In the genomic region with DNA sequence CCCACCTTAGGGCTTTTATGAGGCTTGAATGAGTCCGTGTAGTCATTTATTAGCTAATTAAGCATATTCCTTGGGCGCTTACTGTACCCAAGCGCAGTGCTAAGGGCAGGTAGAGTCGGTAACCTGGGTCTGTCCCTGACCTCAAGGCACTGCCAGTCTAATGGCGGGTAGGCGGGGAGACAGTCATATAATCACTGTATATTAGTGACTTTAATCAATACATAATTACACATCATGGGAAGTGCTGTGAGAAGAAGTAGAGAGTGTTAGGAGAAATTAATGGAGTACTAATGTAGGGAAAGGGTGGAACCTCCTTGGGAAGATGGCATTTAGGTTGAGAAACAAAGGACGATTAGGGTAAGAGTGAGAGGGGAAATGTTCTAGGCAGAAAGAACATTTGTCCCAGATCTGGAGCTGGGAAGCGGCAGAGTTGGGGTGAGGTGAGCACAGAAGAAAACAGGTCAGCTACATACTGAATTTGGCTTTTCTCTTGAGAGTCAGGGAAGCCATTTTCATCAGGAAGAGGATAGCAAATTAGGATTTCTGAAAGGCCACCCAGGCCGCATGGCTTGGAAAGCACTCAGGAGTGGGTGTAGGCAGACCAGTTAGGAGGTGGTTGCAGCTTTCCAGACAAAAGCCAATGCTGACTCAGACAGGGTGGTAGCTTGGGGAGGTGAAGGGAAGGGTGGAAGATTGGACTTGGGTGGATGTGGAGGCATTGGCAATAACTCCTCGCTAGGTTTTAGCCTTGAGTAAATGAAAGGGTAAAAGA, we compare ENCODE assay signal across 8 cellular contexts. TPM values are rescaled to one million over a fixed set of nuclear protein-coding genes. Genes with fewer than 3 reads are reported as not detected.
A peak's percentile ranks its signal among the peaks of the same experiment; 100 is the strongest.
DNase-seq lines count a peak whose midpoint lies in the region; ATAC-seq and TF ChIP-seq lines count a peak whose summit lies in the region.

No MANE protein-coding gene starts in this region.

- H3K27ac ChIP-seq in Peyer's patch (peak overlapping the region; percentile 91 to 98 (median 96)), epithelial cell of prostate (peak overlapping the region; percentile 94)

- H3K36me3 ChIP-seq in Peyer's patch: no peaks in the 10 kb centered on the region

- H3K27me3 ChIP-seq in Peyer's patch: no peaks in the 10 kb centered on the region

- DNase-seq in GM12864 (ENCODE audit: low read depth) (no peak), Peyer's patch (peak in 1 of 3 donors; percentile 27), epithelial cell of prostate (ENCODE audit: low read depth, low spot score) (no peak), posterior vena cava (ENCODE audit: low spot score) (peak; percentile 71), foreskin melanocyte (no peak), omental fat pad (ENCODE audit: low spot score) (no peak)
- DNase-seq in stimulated activated CD4-positive, alpha-beta T cell treated with anti-CD3 and anti-CD28 coated beads, Interleukin-2, amount 100 ng/mL, for 24 hours: no peak

- H3K4me1 ChIP-seq in Peyer's patch: peaks cover 0 to 34% (median 11%) of the 10 kb centered on the region in 4 donors

- H3K4me3 ChIP-seq in GM12864 (ENCODE audit: low read depth, low read length): peak overlapping the region; percentile 92
- peak overlapping the region; percentile 75 to 99 (median 94) for H3K4me3 ChIP-seq in Peyer's patch

- intact Hi-C loops in posterior vena cava (cut with DNase I): loop anchor here (5.0 kb wide), 3 partner anchors 136 to 326 kb away; no protein-coding TSS in a partner anchor

- ATAC-seq in HG03457 (IDR thresholded peaks at IDR 0.05; ENCODE audit: unreplicated experiment) (no peak), omental fat pad (ENCODE audit: low FRiP score) (no peak)

- no peaks in the 10 kb centered on the region for H3K9me3 ChIP-seq in Peyer's patch

- no peak for TF ChIP-seq CTCF in GM12864 (IDR thresholded peaks at IDR 0.05; ENCODE audit: low read depth, low read length, missing control alignments)
- TF ChIP-seq CTCF in Peyer's patch (IDR thresholded peaks at IDR 0.05): no peak
- TF ChIP-seq CTCF in omental fat pad (IDR thresholded peaks at IDR 0.05): no peak

- no peak for TF ChIP-seq POLR2A in Peyer's patch (IDR thresholded peaks at IDR 0.05)

RNA-seq across cellular contexts. Expression of gene BLCAP, which starts 1.0 kb away (rescaled TPM):
- total RNA-seq in Peyer's patch (100 to 1,000 TPM in 3 of 4 donors, 10 to 100 TPM in 1; 44.6 to 129 (median 118) TPM), posterior vena cava (10 to 100 TPM; 48.1 to 55.4 TPM), omental fat pad (100 to 1,000 TPM in 2 of 4 donors, 10 to 100 TPM in 2; 58.6 to 197 (median 82.1) TPM)

RNA-seq across cellular contexts. Expression of gene NNAT, which starts 7.6 kb away (rescaled TPM):
- total RNA-seq in Peyer's patch (not detected), posterior vena cava (under 1 TPM; 0.52 to 0.65 TPM), omental fat pad (10 to 100 TPM in 3 of 4 donors, 1 to 10 TPM in 1; 7.4 to 44.4 (median 23.2) TPM)
